ENCODE assay signal across 1 cellular context in the genomic region with DNA sequence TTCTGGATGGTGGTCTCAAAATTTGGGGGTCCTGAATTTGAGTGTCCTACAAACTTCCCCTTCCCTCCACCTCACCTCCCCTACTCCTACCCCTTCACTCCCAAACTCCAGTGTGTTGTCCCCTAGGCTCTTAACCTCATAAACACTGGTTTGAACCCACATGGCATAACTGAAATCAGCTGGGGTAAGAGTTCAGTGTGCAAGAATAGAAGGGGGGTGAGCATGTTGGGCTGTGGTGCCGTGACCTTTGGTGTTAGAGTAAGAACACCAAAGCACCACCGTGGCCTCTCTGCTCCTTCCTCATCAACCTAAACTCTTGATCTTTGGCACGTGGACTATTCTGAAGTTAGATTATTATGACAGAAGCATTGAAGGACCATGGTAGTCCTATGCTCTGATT.
TF ChIP-seq lines count a peak whose summit lies in the region.

No MANE protein-coding gene starts in this region.

TF ChIP-seq in liver, 16 proteins besides CTCF, POLR2A, EP300 and RAD21:
- TF ChIP-seq HNF4A (conservative IDR thresholded peaks at IDR 0.05) (peak in 1 of 2 donors; percentile 67), EGR1 (IDR thresholded peaks at IDR 0.05; ENCODE audit: low read depth in 2 of 2) (no peak), NR2F2 (IDR thresholded peaks at IDR 0.05) (no peak), ZBTB33 (IDR thresholded peaks at IDR 0.05) (no peak), JUND (IDR thresholded peaks at IDR 0.05) (no peak), MAX (IDR thresholded peaks at IDR 0.05) (no peak), FOXA2 (IDR thresholded peaks at IDR 0.05) (no peak), GABPA (IDR thresholded peaks at IDR 0.05 in 1 of 2, conservative IDR thresholded peaks at IDR 0.05 in 1 of 2) (no peak), TAF1 (conservative IDR thresholded peaks at IDR 0.05) (no peak), FOXA1 (IDR thresholded peaks at IDR 0.05) (no peak), HNF4G (IDR thresholded peaks at IDR 0.05) (no peak), SP1 (IDR thresholded peaks at IDR 0.05) (peak; percentile 48), YY1 (IDR thresholded peaks at IDR 0.05) (no peak), REST (IDR thresholded peaks at IDR 0.05) (no peak), RXRA (IDR thresholded peaks at IDR 0.05) (peak; percentile 30 to 95)
- TF ChIP-seq, protein P1, sequence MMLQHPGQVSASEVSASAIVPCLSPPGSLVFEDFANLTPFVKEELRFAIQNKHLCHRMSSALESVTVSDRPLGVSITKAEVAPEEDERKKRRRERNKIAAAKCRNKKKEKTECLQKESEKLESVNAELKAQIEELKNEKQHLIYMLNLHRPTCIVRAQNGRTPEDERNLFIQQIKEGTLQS (IDR thresholded peaks at IDR 0.05), result no peak
TF ChIP-seq in liver: peak in this region for 3.
